Comparison of ENCODE assay signal across 9 cellular contexts in the genomic region with DNA sequence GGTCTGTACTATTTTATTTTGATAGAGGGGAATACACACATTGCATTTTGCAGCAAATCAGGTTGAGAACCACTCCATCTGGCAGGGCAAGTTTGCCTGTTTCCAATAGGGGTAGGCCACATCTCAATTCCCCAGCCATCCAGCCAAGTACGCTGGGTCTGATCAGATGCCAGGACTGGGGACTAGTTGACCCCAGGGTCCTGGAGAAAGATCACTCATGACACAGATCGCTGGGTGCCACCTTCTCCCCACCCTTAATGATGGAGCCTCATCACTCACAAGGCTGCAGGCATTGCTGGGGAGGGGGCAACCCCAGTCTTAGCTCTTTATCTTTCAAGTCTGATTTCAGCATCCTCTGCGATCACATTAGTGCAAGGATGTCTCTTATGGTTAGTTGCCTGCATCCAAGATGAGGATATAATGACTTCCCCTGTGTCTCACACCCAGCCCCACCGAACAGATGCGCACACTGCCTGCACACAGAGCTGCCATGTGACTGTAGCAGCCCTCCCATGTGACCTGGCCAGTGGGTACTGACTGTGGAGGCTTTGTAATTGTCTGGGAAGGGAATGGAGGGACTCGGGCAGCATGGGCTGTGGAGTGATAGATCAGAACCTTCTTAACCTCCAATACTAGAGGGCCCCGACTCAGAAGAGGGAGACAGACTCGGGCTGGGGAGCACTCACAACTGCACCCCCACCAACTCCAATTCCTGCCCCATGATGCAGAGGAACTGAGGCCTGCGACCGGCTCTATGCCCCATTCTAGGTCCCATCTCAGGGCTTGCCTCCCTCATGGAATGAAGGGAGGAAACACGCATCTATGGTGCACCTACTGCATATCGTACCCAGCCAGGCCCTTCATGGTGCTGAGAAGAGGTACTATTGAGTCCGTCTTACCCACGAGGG.
"Had no signal": no experiment of that assay in that cellular context is flagged by ENCODE, and none has a peak within 500 bp of the region (broad histone marks: within the 10 kb centered on the region; RNA-seq: fewer than 3 reads in every experiment).

No MANE protein-coding gene starts in this region.

- H3K36me3 Mint-ChIP-seq: activated naive CD4-positive, alpha-beta T cell treated with anti-CD3 and anti-CD28 coated beads, Interleukin-2, amount 50 U/mL, for 24 hours had no signal

- H3K36me3 ChIP-seq: heart left ventricle, neutrophil, transverse colon had no signal

- H3K4me3 Mint-ChIP-seq: activated naive CD4-positive, alpha-beta T cell treated with anti-CD3 and anti-CD28 coated beads, Interleukin-2, amount 50 U/mL, for 24 hours; T-helper 2 cell treated with Interferon-gamma antibody and Interleukin-4, amounts not matched to agents 5 μg/mL and 100 μg/mL, for 36 hours had no signal

- DNase-seq: heart left ventricle; naive B cell; SIG-M5; stimulated activated CD4-positive, alpha-beta T cell treated with anti-CD3 and anti-CD28 coated beads, Interleukin-4, amount 100 ng/mL, for 4 hours; transverse colon had no signal

- H3K4me3 ChIP-seq: heart left ventricle, transverse colon had no signal

- H3K9me3 Mint-ChIP-seq: activated naive CD4-positive, alpha-beta T cell treated with anti-CD3 and anti-CD28 coated beads, Interleukin-2, amount 50 U/mL, for 24 hours; T-helper 2 cell treated with Interferon-gamma antibody and Interleukin-4, amounts not matched to agents 5 μg/mL and 100 μg/mL, for 36 hours had no signal

- H3K9me3 ChIP-seq: heart left ventricle, neutrophil, transverse colon had no signal

- H3K4me1 Mint-ChIP-seq: activated naive CD4-positive, alpha-beta T cell treated with anti-CD3 and anti-CD28 coated beads, Interleukin-2, amount 50 U/mL, for 24 hours had no signal

- ATAC-seq: esophagus mucosa, heart left ventricle had no signal

- H3K27ac Mint-ChIP-seq: activated naive CD4-positive, alpha-beta T cell treated with anti-CD3 and anti-CD28 coated beads, Interleukin-2, amount 50 U/mL, for 24 hours; naive B cell; T-helper 2 cell treated with Interferon-gamma antibody and Interleukin-4, amounts not matched to agents 5 μg/mL and 100 μg/mL, for 36 hours had no signal

- H3K4me1 ChIP-seq: transverse colon had no signal

- H3K27me3 ChIP-seq: heart left ventricle, neutrophil, transverse colon had no signal

- H3K27ac ChIP-seq: heart left ventricle, neutrophil, transverse colon had no signal
